Comparison of ENCODE assay signal across 1 cellular context in the genomic region with DNA sequence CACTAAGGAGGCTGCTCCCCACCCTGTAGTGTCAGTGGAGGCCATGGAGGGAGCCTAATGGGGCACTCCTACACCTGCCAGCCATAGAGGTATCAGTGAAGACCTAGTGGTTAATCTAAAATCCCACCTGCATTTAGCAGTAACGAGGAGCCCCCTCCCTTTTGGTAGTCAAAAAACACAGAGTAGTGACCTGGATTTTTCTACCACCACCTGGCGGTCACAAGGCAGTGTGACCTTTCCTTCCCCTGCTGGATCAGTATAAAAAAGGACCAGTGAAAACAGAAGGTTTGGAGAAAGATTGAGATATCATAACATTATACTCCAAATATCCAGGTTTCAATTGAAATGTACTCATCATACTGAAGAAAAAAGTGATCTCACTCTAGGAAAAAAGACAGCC.
TF ChIP-seq lines count a peak whose summit lies in the region.

No MANE protein-coding gene starts in this region.

TF ChIP-seq in K562, 482 proteins besides CTCF, POLR2A, EP300 and RAD21:
- no peak for TF ChIP-seq E2F3 (CRISPR knock-in tag; IDR thresholded peaks at IDR 0.05)
- no peak for TF ChIP-seq NCOR1 (IDR thresholded peaks at IDR 0.05)
- TF ChIP-seq SRSF1 (IDR thresholded peaks at IDR 0.05; ENCODE audit: low read depth, low read length), result no peak
- TF ChIP-seq SRSF9 (IDR thresholded peaks at IDR 0.05; ENCODE audit: borderline replicate concordance, low read depth, low read length), result no peak
- TF ChIP-seq PHF20 (IDR thresholded peaks at IDR 0.05; ENCODE audit: partially characterized antibody), result no peak
- peak; percentile 52; the same call in 1 of the 2 replicates for TF ChIP-seq ZNF384 (IDR thresholded peaks at IDR 0.05; ENCODE audit: low read depth, low read length)
- no peak for TF ChIP-seq MCM7 (IDR thresholded peaks at IDR 0.05)
